In genomic region chr5:131473731-131474130, GRCh38 we compare ENCODE assay signal across 27 cellular contexts.
"Had no signal": no experiment of that assay in that cellular context is flagged by ENCODE, and none has a peak within 500 bp of the region (broad histone marks: within the 10 kb centered on the region; RNA-seq: fewer than 3 reads in every experiment).

No MANE protein-coding gene starts in this region.

- H3K4me3 ChIP-seq: hepatocyte, lower lobe of right lung, mucosa of descending colon, neural progenitor cell, sigmoid colon, thyroid gland had no signal

- H2AFZ ChIP-seq: hepatocyte, neural progenitor cell had no signal

- H3K79me2 ChIP-seq: hepatocyte had no signal

- H3K27ac ChIP-seq: hepatocyte, lower lobe of right lung, neural progenitor cell, sigmoid colon, thyroid gland had no signal

- H3K27ac Mint-ChIP-seq: activated B cell treated with CpG ODN at 0.5 μM for 24 hours; activated CD4-positive, alpha-beta memory T cell treated with anti-CD3 and anti-CD28 coated beads, Interleukin-2, amount 10 ng/mL, durations not matched to agents 7 days and 5 days; activated CD4-positive, alpha-beta T cell treated with anti-CD3 and anti-CD28 coated beads, Interleukin-2, amount 10 ng/mL, durations not matched to agents 24 days and 14 days; activated T-helper 2 cell treated with anti-CD3 and anti-CD28 coated beads, Interferon-gamma antibody, Interleukin-2, Interleukin-4, amounts not matched to agents 10 μg/mL and 5 μg/mL and 100 μg/mL, durations not matched to agents 14 hours and 24 hours and 36 hours; brain; neural progenitor cell; T-helper 1 cell treated with Interleukin-12 subunit alpha and Interleukin-12 subunit beta and Interleukin-4 antibody, amounts not matched to agents 30 μg/mL and 1 μg/mL, for 36 hours had no signal

- H3K27me3 Mint-ChIP-seq: activated B cell treated with CpG ODN at 0.5 μM for 24 hours; activated CD4-positive, alpha-beta memory T cell treated with anti-CD3 and anti-CD28 coated beads, Interleukin-2, amount 10 ng/mL, durations not matched to agents 7 days and 5 days; activated CD4-positive, alpha-beta T cell treated with anti-CD3 and anti-CD28 coated beads, Interleukin-2, amount 10 ng/mL, durations not matched to agents 24 days and 14 days; brain had no signal

- H3K4me3 Mint-ChIP-seq: activated B cell treated with CpG ODN at 0.5 μM for 24 hours; activated CD4-positive, alpha-beta memory T cell treated with anti-CD3 and anti-CD28 coated beads, Interleukin-2, amount 10 ng/mL, durations not matched to agents 7 days and 5 days; activated CD4-positive, alpha-beta T cell treated with anti-CD3 and anti-CD28 coated beads, Interleukin-2, amount 10 ng/mL, durations not matched to agents 24 days and 14 days; brain; immature natural killer cell; neural progenitor cell; T-helper 1 cell treated with Interleukin-12 subunit alpha and Interleukin-12 subunit beta and Interleukin-4 antibody, amounts not matched to agents 30 μg/mL and 1 μg/mL, for 36 hours had no signal

- H3K9ac ChIP-seq: neural progenitor cell had no signal

- FAIRE-seq: endothelial cell of umbilical vein had no signal

- H3K4me1 Mint-ChIP-seq: activated B cell treated with CpG ODN at 0.5 μM for 24 hours; activated CD4-positive, alpha-beta memory T cell treated with anti-CD3 and anti-CD28 coated beads, Interleukin-2, amount 10 ng/mL, durations not matched to agents 7 days and 5 days; neural progenitor cell had no signal

- H3K9me3 ChIP-seq: lower lobe of right lung, mucosa of descending colon, sigmoid colon, thyroid gland had no signal

- H3K4me2 ChIP-seq: hepatocyte, neural progenitor cell had no signal

- H3K36me3 ChIP-seq: thyroid gland had no signal

- ATAC-seq: esophagus mucosa, left lobe of liver, lower lobe of right lung, mucosa of descending colon had no signal

- H3K27me3 ChIP-seq: hepatocyte, neural progenitor cell, sigmoid colon, thyroid gland had no signal

- H3K4me1 ChIP-seq: lower lobe of right lung, neural progenitor cell, sigmoid colon, thyroid gland had no signal

- H3K9me3 Mint-ChIP-seq: activated B cell treated with CpG ODN at 0.5 μM for 24 hours; activated CD4-positive, alpha-beta memory T cell treated with anti-CD3 and anti-CD28 coated beads, Interleukin-2, amount 10 ng/mL, durations not matched to agents 7 days and 5 days; activated CD4-positive, alpha-beta T cell treated with anti-CD3 and anti-CD28 coated beads, Interleukin-2, amount 10 ng/mL, durations not matched to agents 24 days and 14 days; activated T-helper 2 cell treated with anti-CD3 and anti-CD28 coated beads, Interferon-gamma antibody, Interleukin-2, Interleukin-4, amounts not matched to agents 10 μg/mL and 5 μg/mL and 100 μg/mL, durations not matched to agents 14 hours and 24 hours and 36 hours; brain; immature natural killer cell; neural progenitor cell; T-helper 1 cell treated with Interleukin-12 subunit alpha and Interleukin-12 subunit beta and Interleukin-4 antibody, amounts not matched to agents 30 μg/mL and 1 μg/mL, for 36 hours had no signal

- DNase-seq: activated B cell treated with CpG ODN at 0.5 μM for 24 hours; activated CD4-positive, alpha-beta memory T cell treated with anti-CD3 and anti-CD28 coated beads, Interleukin-2, amount 10 ng/mL, durations not matched to agents 7 days and 5 days; activated CD4-positive, alpha-beta T cell treated with anti-CD3 and anti-CD28 coated beads, Interleukin-2, amount 10 ng/mL, durations not matched to agents 24 days and 14 days; activated naive CD4-positive, alpha-beta T cell treated with Interleukin-2 at 50 U/mL for 16 hours; aorta; caudate nucleus; effector memory CD4-positive, alpha-beta T cell; foreskin melanocyte; glutamatergic neuron; immature natural killer cell; lower lobe of right lung; mesendoderm; mucosa of descending colon; sigmoid colon; stimulated activated CD4-positive, alpha-beta T cell treated with anti-CD3 and anti-CD28 coated beads, Interleukin-2, amount 100 ng/mL, for 48 hours; stimulated activated CD8-positive, alpha-beta memory T cell treated with anti-CD3 and anti-CD28 coated beads, Interleukin-4, amount 100 ng/mL, for 48 hours; stimulated activated naive CD4-positive, alpha-beta T cell treated with Interleukin-2 at 50 U/mL for 16 hours; substantia nigra; thyroid gland had no signal
